ENCODE assay signal across 22 cellular contexts in the genomic region with DNA sequence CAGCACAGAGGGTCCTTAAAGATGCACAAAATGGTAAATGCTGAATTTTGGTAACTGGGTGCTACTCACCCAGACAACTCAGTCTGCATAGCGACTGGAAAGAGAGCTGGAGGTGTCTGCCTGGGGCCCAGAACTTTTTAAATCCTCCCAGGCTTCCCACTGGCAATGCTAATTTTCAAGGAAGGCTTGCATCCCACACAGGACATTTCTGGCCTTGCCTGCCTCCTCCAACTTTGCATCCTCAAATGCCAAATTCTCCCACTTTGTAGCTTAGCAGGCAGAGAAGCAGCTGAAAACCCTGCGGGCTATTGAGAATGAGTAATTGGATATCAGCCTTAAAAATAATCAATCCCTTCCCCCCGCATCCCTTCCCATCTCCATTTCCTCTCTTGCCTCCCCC.
DNase-seq lines count a peak whose midpoint lies in the region; ATAC-seq, FAIRE-seq and TF ChIP-seq lines count a peak whose summit lies in the region.
"Had no signal": no experiment of that assay in that cellular context is flagged by ENCODE, and none has a peak within 500 bp of the region (broad histone marks: within the 10 kb centered on the region; RNA-seq: fewer than 3 reads in every experiment).

No MANE protein-coding gene starts in this region.

- TF ChIP-seq POLR2A in H1 (IDR thresholded peaks at IDR 0.05; ENCODE audit: control extremely low read depth in 1 of 2, low read depth in 2 of 2, low read length in 2 of 2) = no peak

- no peak overlapping the region for H4K91ac ChIP-seq in H1 (replicated peaks; ENCODE audit: insufficient read length, low read length)

- no peak overlapping the region for H3K23ac ChIP-seq in H1 (ENCODE audit: insufficient read length)

- H3K79me2 ChIP-seq in H1 (ENCODE audit: control insufficient read depth in 1 of 2, insufficient read depth in 2 of 2, low read length in 2 of 2) (no peaks in the 10 kb centered on the region), neural progenitor cell (ENCODE audit: low read depth) (no peaks in the 10 kb centered on the region)

- H2BK15ac ChIP-seq in H1 (ENCODE audit: low read length) = no peak overlapping the region

- no peak overlapping the region for H4K8ac ChIP-seq in H1 (ENCODE audit: extremely low read depth, insufficient read depth, low read length)

- no peak overlapping the region for H3K4ac ChIP-seq in H1 (replicated peaks; ENCODE audit: insufficient read length, low read depth, low read length)

- CTCF ChIA-PET in H1 (lab: Charles Lee; ENCODE audit: partially characterized antibody) = interaction anchor here (0.8 to 3.8 kb wide), 5 partner anchors 10 to 814 kb away, joined by 3 to 16 read pairs (median 4); no protein-coding TSS in a partner anchor

- H3K4me3 ChIP-seq in HUES48 (ENCODE audit: low read depth, low read length) = no peak overlapping the region
- no peak overlapping the region for H3K4me3 ChIP-seq in H1 (ENCODE audit: extremely low read depth in 1 of 4, insufficient read depth in 2 of 4, low read depth in 3 of 4, low read length in 4 of 4)
- H3K4me3 ChIP-seq in iPS-20b (ENCODE audit: low read length) = no peak overlapping the region
- no peak overlapping the region for H3K4me3 ChIP-seq in neural progenitor cell
- H3K4me3 ChIP-seq: GM23248, K562 had no signal

- H2AFZ ChIP-seq in H1 (ENCODE audit: low read length) (no peak overlapping the region), neural progenitor cell (replicated peaks) (peak overlapping the region; percentile 40)
- H2AFZ ChIP-seq: GM23248 had no signal

- H3K9me3 ChIP-seq in HUES48 (ENCODE audit: control insufficient read depth, insufficient read depth, low read length) = no peaks in the 10 kb centered on the region
- no peaks in the 10 kb centered on the region for H3K9me3 ChIP-seq in H1 (ENCODE audit: insufficient read depth in 2 of 2, low read depth in 1 of 2, low read length in 1 of 2)
- no peaks in the 10 kb centered on the region for H3K9me3 ChIP-seq in iPS-20b (ENCODE audit: insufficient read depth, low read depth, low read length)
- H3K9me3 ChIP-seq in neural progenitor cell (ENCODE audit: low read depth) = no peaks in the 10 kb centered on the region
- H3K9me3 ChIP-seq: BE2C had no signal

- H4K5ac ChIP-seq in H1 (ENCODE audit: insufficient read length, low read depth, low read length) = no peak overlapping the region

- no peak overlapping the region for H3K9ac ChIP-seq in HUES48 (ENCODE audit: low read depth, low read length)
- H3K9ac ChIP-seq in H1 (replicated peaks in 1 of 4; ENCODE audit: extremely low read depth in 1 of 4, low read depth in 3 of 4, low read length in 3 of 4) = no peak overlapping the region
- peak overlapping the region; percentile 22; the same call in 1 of the 2 replicates for H3K9ac ChIP-seq in iPS-20b (ENCODE audit: low read depth, low read length)
- H3K9ac ChIP-seq in neural progenitor cell = no peak overlapping the region
- H3K9ac ChIP-seq: GM23248 had no signal

- no peaks in the 10 kb centered on the region for H3K36me3 ChIP-seq in HUES48 (ENCODE audit: control insufficient read depth, insufficient read depth, low read length)
- no peaks in the 10 kb centered on the region for H3K36me3 ChIP-seq in H1 (ENCODE audit: control insufficient read depth in 2 of 4, insufficient read depth in 4 of 4, low read length in 3 of 4)
- H3K36me3 ChIP-seq in iPS-20b (ENCODE audit: insufficient read depth, low read depth, low read length) = no peaks in the 10 kb centered on the region
- no peaks in the 10 kb centered on the region for H3K36me3 ChIP-seq in neural progenitor cell
- H3K36me3 ChIP-seq: BE2C had no signal

- ATAC-seq in HG03097 (IDR thresholded peaks at IDR 0.05; ENCODE audit: low FRiP score, unreplicated experiment) = no peak
- no peak for ATAC-seq in GM21825 (IDR thresholded peaks at IDR 0.05; ENCODE audit: unreplicated experiment)
- ATAC-seq: K562 had no signal

- H3F3A ChIP-seq in neural progenitor cell (ENCODE audit: low read depth) = no peaks in the 10 kb centered on the region

- H3K18ac ChIP-seq in H1 (ENCODE audit: extremely low read depth, low read length) = no peak overlapping the region

- H2BK12ac ChIP-seq in H1 (ENCODE audit: low read depth, low read length) = no peak overlapping the region

- POLR2A ChIA-PET in H1 (lab: Charles Lee; ENCODE audit: partially characterized antibody) = interaction anchor here (0.8 kb wide), 1 partner anchor 56 kb away, joined by 3 read pairs; no protein-coding TSS in a partner anchor

- H2BK20ac ChIP-seq in H1 (ENCODE audit: low read length) = no peak overlapping the region

- H3K4me3 Mint-ChIP-seq in neural progenitor cell = no peak overlapping the region
- H3K4me3 Mint-ChIP-seq: CD4-positive, CD25-positive, alpha-beta regulatory T cell; CD8-positive, alpha-beta memory T cell had no signal

- H4K20me1 ChIP-seq in H1 (replicated peaks in 1 of 2; ENCODE audit: control insufficient read depth in 1 of 2, insufficient read depth in 2 of 2, low read length in 2 of 2) (no peaks in the 10 kb centered on the region), neural progenitor cell (ENCODE audit: low read depth) (no peaks in the 10 kb centered on the region)

- H3K27ac ChIP-seq in HUES48 (ENCODE audit: low read depth, low read length) = peak overlapping the region; percentile 72
- H3K27ac ChIP-seq in H1 (ENCODE audit: low read depth, low read length) = no peak overlapping the region
- no peak overlapping the region for H3K27ac ChIP-seq in iPS-20b (ENCODE audit: low read length)
- H3K27ac ChIP-seq in neural progenitor cell = no peak overlapping the region
- H3K27ac ChIP-seq: GM23248 had no signal

- H3K4me1 ChIP-seq in HUES48 (ENCODE audit: control insufficient read depth, insufficient read depth, low read length) = peaks cover 33% of the 10 kb centered on the region
- H3K4me1 ChIP-seq in H1 (replicated peaks in 1 of 4; ENCODE audit: control insufficient read depth in 3 of 4, insufficient read depth in 4 of 4, low read length in 3 of 4) = peaks cover 4 to 18% (median 7%) of the 10 kb centered on the region in 4 experiments; a peak in 6 of 7 replicates
- H3K4me1 ChIP-seq in iPS-20b (ENCODE audit: insufficient read depth, low read length) = peaks cover 34% of the 10 kb centered on the region; the same call in 1 of the 2 replicates
- H3K4me1 ChIP-seq in neural progenitor cell = peaks cover 9% of the 10 kb centered on the region

- no peak overlapping the region for H3K27ac Mint-ChIP-seq in neural progenitor cell
- H3K27ac Mint-ChIP-seq: CD4-positive, CD25-positive, alpha-beta regulatory T cell; CD8-positive, alpha-beta memory T cell had no signal

- no peak overlapping the region for H3K14ac ChIP-seq in H1 (ENCODE audit: insufficient read length)

- no peak overlapping the region for H2AK5ac ChIP-seq in H1 (ENCODE audit: low read depth, low read length)

- 40% methylated on average over 3 of the region's 3 CpGs; no CpG with 5 or more reads in 1 of the 2 experiments for WGBS in H1 (ENCODE audit: extremely low coverage in 1 of 2, insufficient coverage in 1 of 2, insufficient read length in 1 of 2, insufficient replicate concordance in 2 of 2, low coverage in 1 of 2, low lambda C conversion rate in 2 of 2, missing lambda C conversion rate in 1 of 2), 2 experiments

- H3K79me1 ChIP-seq in H1 (ENCODE audit: low read depth, low read length) = no peaks in the 10 kb centered on the region

- H3K36me3 Mint-ChIP-seq in neural progenitor cell = no peaks in the 10 kb centered on the region
- H3K36me3 Mint-ChIP-seq: CD4-positive, CD25-positive, alpha-beta regulatory T cell; CD8-positive, alpha-beta memory T cell had no signal

- H3K27me3 Mint-ChIP-seq in neural progenitor cell (ENCODE audit: insufficient read depth, low read depth) = no peaks in the 10 kb centered on the region
- H3K27me3 Mint-ChIP-seq: CD4-positive, CD25-positive, alpha-beta regulatory T cell had no signal

- TF ChIP-seq EP300 in H1 (IDR thresholded peaks at IDR 0.05; ENCODE audit: borderline replicate concordance in 1 of 2, low read depth in 2 of 2, low read length in 2 of 2) = no peak

- H2BK5ac ChIP-seq in H1 (ENCODE audit: low read depth, low read length) = no peak overlapping the region

- peaks cover 21% of the 10 kb centered on the region for H3K4me1 Mint-ChIP-seq in neural progenitor cell
- H3K4me1 Mint-ChIP-seq: CD4-positive, CD25-positive, alpha-beta regulatory T cell; CD8-positive, alpha-beta memory T cell had no signal

- peak; percentile 75 for FAIRE-seq in H1 (lab: Jason Lieb, UNC)
- FAIRE-seq: A204.1, K562 had no signal

- no peaks in the 10 kb centered on the region for H3K27me3 ChIP-seq in HUES48 (ENCODE audit: control insufficient read depth, insufficient read depth, low read length)
- H3K27me3 ChIP-seq in H1 (replicated peaks in 1 of 4; ENCODE audit: control insufficient read depth in 3 of 4, extremely low read depth in 1 of 4, insufficient read depth in 3 of 4, low read length in 3 of 4) = no peaks in the 10 kb centered on the region
- H3K27me3 ChIP-seq in iPS-20b (ENCODE audit: insufficient read depth, low read length) = no peaks in the 10 kb centered on the region; the same call in 1 of the 2 replicates
- no peaks in the 10 kb centered on the region for H3K27me3 ChIP-seq in neural progenitor cell
- H3K27me3 ChIP-seq: BE2C had no signal

- no peak overlapping the region for H3K56ac ChIP-seq in H1 (replicated peaks; ENCODE audit: insufficient read length, low read depth, low read length)

- DNase-seq in H1 (ENCODE audit: low read depth in 1 of 2, low spot score in 2 of 2) (no peak), neural progenitor cell (ENCODE audit: low spot score) (no peak), activated gamma-delta T cell (lab: John Stamatoyannopoulos, UW) (no peak), NCI-H2081 (lab: John Stamatoyannopoulos, UW) (no peak)
- DNase-seq: ACHN; BE2C; C1 segment of cervical spinal cord; CD4-positive, CD25-positive, alpha-beta regulatory T cell; CD8-positive, alpha-beta memory T cell; COR-L47; DMS 273 treated with DMSO at 0.1 percent for 48 hours; DMS79; GF-D8; GM23248; H7; IMR-90 had no signal

- H3K9me3 Mint-ChIP-seq in neural progenitor cell = no peaks in the 10 kb centered on the region

- TF ChIP-seq RAD21 in H1 (IDR thresholded peaks at IDR 0.05 in 1 of 2, conservative IDR thresholded peaks at IDR 0.05 in 1 of 2; ENCODE audit: low read depth in 2 of 2, low read length in 2 of 2) = no peak

- peak overlapping the region in 1 of 2 experiments; percentile 30; a peak in 1 of 4 replicates for H3K4me2 ChIP-seq in H1 (ENCODE audit: insufficient read depth in 1 of 2, low read depth in 2 of 2, low read length in 2 of 2)
- peak overlapping the region; percentile 38 for H3K4me2 ChIP-seq in neural progenitor cell

- no peak overlapping the region for H2BK120ac ChIP-seq in H1 (replicated peaks; ENCODE audit: low read depth, low read length)

- TF ChIP-seq CTCF in H1 (IDR thresholded peaks at IDR 0.05; ENCODE audit: control extremely low read depth in 1 of 3, insufficient read depth in 1 of 3, low read depth in 1 of 3, low read length in 3 of 3) (no peak), neural progenitor cell (IDR thresholded peaks at IDR 0.05) (no peak)

- H3K23me2 ChIP-seq in H1 (ENCODE audit: low read depth, low read length) = no peaks in the 10 kb centered on the region

TF ChIP-seq in H1, 55 proteins besides CTCF, POLR2A, EP300 and RAD21 (continues in another document):
- TF ChIP-seq KDM4A (IDR thresholded peaks at IDR 0.05; ENCODE audit: low read depth, low read length, severe bottlenecking) = no peak
- TF ChIP-seq NANOG (IDR thresholded peaks at IDR 0.05; ENCODE audit: insufficient read depth, low read depth, low read length, poor library complexity, severe bottlenecking) = no peak
- no peak for TF ChIP-seq MAFK (IDR thresholded peaks at IDR 0.05; ENCODE audit: low read depth, low read length)
